9 cellular contexts compared by ENCODE assay signal in the genomic region with DNA sequence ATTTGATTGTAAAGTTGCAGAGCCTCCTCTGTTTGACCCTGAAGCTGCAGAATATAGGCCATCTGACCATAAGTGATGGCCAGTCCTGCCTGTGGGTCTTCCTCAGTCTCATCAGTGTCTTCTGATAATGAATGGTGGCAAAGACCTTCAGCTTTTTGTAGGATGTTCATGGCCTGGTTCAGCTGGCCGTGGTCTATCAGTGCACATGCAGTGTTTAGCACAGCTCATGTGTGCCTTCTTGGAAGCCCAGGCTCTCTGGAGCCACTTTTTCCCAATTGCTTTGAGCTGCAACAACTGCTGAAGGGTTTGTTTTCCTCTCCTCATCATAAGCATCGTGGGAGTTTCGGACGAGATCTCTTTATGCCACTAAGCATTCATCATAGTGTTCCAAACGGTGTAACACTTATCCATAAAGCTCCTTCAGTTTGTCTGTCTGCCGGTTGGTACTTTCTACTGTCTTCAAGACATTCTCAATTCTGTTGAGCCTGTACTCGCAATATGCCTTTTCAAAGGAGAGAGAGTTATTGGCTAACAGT.
DNase-seq lines count a peak whose midpoint lies in the region; ATAC-seq, FAIRE-seq and TF ChIP-seq lines count a peak whose summit lies in the region.
"Had no signal": no experiment of that assay in that cellular context is flagged by ENCODE, and none has a peak within 500 bp of the region (broad histone marks: within the 10 kb centered on the region; RNA-seq: fewer than 3 reads in every experiment).

No MANE protein-coding gene starts in this region.

- no peak for DNase-seq in CD4-positive, alpha-beta memory T cell
- no peak for DNase-seq in PC-3
- peak; percentile 21 for DNase-seq in HepG2 (ENCODE audit: low spot score)
- DNase-seq in posterior cingulate gyrus, result no peak
- DNase-seq in CD14-positive monocyte (ENCODE audit: low spot score), result no peak
- DNase-seq in superior temporal gyrus (ENCODE audit: extremely low spot score), result no peak
- DNase-seq: uterus had no signal

- H2AFZ ChIP-seq in PC-3 (ENCODE audit: low read length) (no peak overlapping the region), HepG2 (ENCODE audit: low read length) (no peak overlapping the region)

- H3K4me2 ChIP-seq in PC-3 (ENCODE audit: low read length), result peak overlapping the region; percentile 28
- H3K4me2 ChIP-seq in HepG2 (ENCODE audit: low read depth, low read length), result peak overlapping the region; percentile 62

- H3K9me2 ChIP-seq in PC-3 (replicated peaks; ENCODE audit: low read length), result no peaks in the 10 kb centered on the region

- peaks cover 24 to 33% (median 27%) of the 10 kb centered on the region in 4 donors for H3K4me1 Mint-ChIP-seq in CD4-positive, alpha-beta memory T cell
- peaks cover 13% of the 10 kb centered on the region for H3K4me1 Mint-ChIP-seq in CD14-positive monocyte

- H3K27ac ChIP-seq in CD4-positive, alpha-beta memory T cell (ENCODE audit: low read depth, low read length), result no peak overlapping the region
- peak overlapping the region; percentile 9; the same call in 1 of the 2 replicates for H3K27ac ChIP-seq in PC-3 (ENCODE audit: low read length)
- H3K27ac ChIP-seq in HepG2 (ENCODE audit: extremely low read length, insufficient read depth, low read length), result peak overlapping the region; percentile 41
- H3K27ac ChIP-seq: uterus had no signal

- in situ Hi-C loops in HepG2 (cut with HindIII; ENCODE audit: extremely low pct_ligation_motif_present, low pct_unique_long_range_greater_than_20kb), result no loop called here

- peaks cover 27% of the 10 kb centered on the region for H3K4me1 ChIP-seq in CD4-positive, alpha-beta memory T cell (ENCODE audit: insufficient read depth, low read length)
- H3K4me1 ChIP-seq in PC-3 (ENCODE audit: insufficient read depth, low read length), result peaks cover 26% of the 10 kb centered on the region
- H3K4me1 ChIP-seq in HepG2 (ENCODE audit: insufficient read depth, low read length), result peaks cover 42% of the 10 kb centered on the region
- H3K4me1 ChIP-seq: uterus had no signal

- H4K20me1 ChIP-seq in PC-3 (ENCODE audit: low read length), result no peaks in the 10 kb centered on the region
- H4K20me1 ChIP-seq in HepG2 (ENCODE audit: insufficient read depth, low read length), result peaks cover 5% of the 10 kb centered on the region; the same call in 1 of the 2 replicates

- TF ChIP-seq CTCF in PC-3 (conservative IDR thresholded peaks at IDR 0.05; ENCODE audit: low read depth, low read length) (no peak), HepG2 (CRISPR knock-in tag; IDR thresholded peaks at IDR 0.05) (no peak), CD14-positive monocyte (IDR thresholded peaks at IDR 0.05) (no peak)

- peak overlapping the region in 5 of 8 donors; percentile 0 to 63 (median 40) for H3K4me3 Mint-ChIP-seq in CD4-positive, alpha-beta memory T cell
- no peak overlapping the region for H3K4me3 Mint-ChIP-seq in CD14-positive monocyte

- H3K4me3 ChIP-seq in CD4-positive, alpha-beta memory T cell (ENCODE audit: low read length in 2 of 2), result no peak overlapping the region
- H3K4me3 ChIP-seq in PC-3 (ENCODE audit: low read length) (no peak overlapping the region; the same call in 1 of the 2 replicates), HepG2 (replicated peaks in 1 of 3; ENCODE audit: insufficient read depth in 1 of 3, low read depth in 2 of 3, low read length in 3 of 3) (peak overlapping the region in 1 of 3 experiments; percentile 12; a peak in 1 of 6 replicates)
- H3K4me3 ChIP-seq: uterus had no signal

- TF ChIP-seq POLR2A in HepG2 (IDR thresholded peaks at IDR 0.05; ENCODE audit: insufficient read depth in 1 of 2, low read depth in 2 of 2, low read length in 2 of 2), result no peak

- POLR2A ChIA-PET in CD4-positive, alpha-beta memory T cell (lab: Charles Lee; ENCODE audit: partially characterized antibody), result interaction anchor here (0.6 to 1.5 kb wide), 5 partner anchors 9 to 121 kb away, joined by 3 to 5 read pairs (median 3); no protein-coding TSS in a partner anchor
- POLR2A ChIA-PET in PC-3 (lab: Charles Lee; ENCODE audit: unreplicated experiment), result no interaction called here
- POLR2A ChIA-PET in HepG2 (lab: Yijun Ruan, JAX), result interaction anchor here (1.2 to 1.8 kb wide), 4 partner anchors 9 to 86 kb away, joined by 3 to 6 read pairs (median 4); no protein-coding TSS in a partner anchor

- H3K36me3 Mint-ChIP-seq in CD4-positive, alpha-beta memory T cell, result peaks cover 8 to 13% of the 10 kb centered on the region in 2 donors
- H3K36me3 Mint-ChIP-seq in CD14-positive monocyte, result peaks cover 0 to 5% of the 10 kb centered on the region in 2 donors

- H3K79me2 ChIP-seq in PC-3 (ENCODE audit: low read length), result peaks cover 51% of the 10 kb centered on the region
- H3K79me2 ChIP-seq in HepG2 (ENCODE audit: insufficient read depth, low read length), result peaks cover 51% of the 10 kb centered on the region

- H3K9me3 ChIP-seq in CD4-positive, alpha-beta memory T cell (ENCODE audit: control insufficient read depth in 1 of 2, low read length in 2 of 2), result no peaks in the 10 kb centered on the region
- H3K9me3 ChIP-seq in PC-3 (ENCODE audit: low read length), result no peaks in the 10 kb centered on the region
- no peaks in the 10 kb centered on the region for H3K9me3 ChIP-seq in HepG2 (ENCODE audit: low read length)
- H3K9me3 ChIP-seq: uterus had no signal

- no TSS peak for BruUV-seq in PC-3 (replicated peaks; lab: Mats Ljungman, UMichigan)
- no TSS peak for BruUV-seq in HepG2 (replicated peaks; lab: Mats Ljungman, UMichigan)

- no peak overlapping the region for H3K9ac ChIP-seq in PC-3 (ENCODE audit: low read length)
- H3K9ac ChIP-seq in HepG2 (ENCODE audit: insufficient read depth, low read depth, low read length), result no peak overlapping the region; the same call in 1 of the 2 replicates

- TF ChIP-seq RAD21 in HepG2 (CRISPR knock-in tag; IDR thresholded peaks at IDR 0.05), result no peak

- no peaks in the 10 kb centered on the region for H3K36me3 ChIP-seq in CD4-positive, alpha-beta memory T cell (ENCODE audit: insufficient read depth, low read length)
- H3K36me3 ChIP-seq in PC-3 (ENCODE audit: low read depth, low read length) (no peaks in the 10 kb centered on the region), HepG2 (replicated peaks in 1 of 2; ENCODE audit: control insufficient read depth in 1 of 2, insufficient read depth in 2 of 2, low read length in 2 of 2) (peaks cover 0 to 12% of the 10 kb centered on the region in 2 experiments; a peak in 4 of 5 replicates)
- H3K36me3 ChIP-seq: uterus had no signal

- ATAC-seq in GM19455 (IDR thresholded peaks at IDR 0.05; ENCODE audit: unreplicated experiment) (peak; percentile 7), PC-3 (peak; percentile 12; the same call in 1 of the 2 replicates), HepG2 (peak; percentile 72), GM21447 (IDR thresholded peaks at IDR 0.05; ENCODE audit: unreplicated experiment) (no peak)

- peaks cover 5% of the 10 kb centered on the region for H3F3A ChIP-seq in PC-3 (ENCODE audit: low read length, unreplicated experiment)

- intact Hi-C loops in CD4-positive, alpha-beta memory T cell (cut with micrococcal nuclease), result no loop called here
- intact Hi-C loops in PC-3 (cut with micrococcal nuclease) (loop anchor here (5.0 kb wide), 1 partner anchor 175 kb away; no protein-coding TSS in a partner anchor), HepG2 (cut with micrococcal nuclease; ENCODE audit: unreplicated experiment) (loop anchor here (5.0 kb wide), 1 partner anchor 155 kb away; no protein-coding TSS in a partner anchor), posterior cingulate gyrus (cut with DNase I) (no loop called here), CD14-positive monocyte (cut with micrococcal nuclease) (no loop called here)

- no peaks in the 10 kb centered on the region for H3K9me3 Mint-ChIP-seq in CD4-positive, alpha-beta memory T cell
- H3K9me3 Mint-ChIP-seq in CD14-positive monocyte, result peaks cover 0 to 1% (median 0%) of the 10 kb centered on the region in 7 donors

- H3K27me3 ChIP-seq in CD4-positive, alpha-beta memory T cell (ENCODE audit: insufficient read depth, low read length), result no peaks in the 10 kb centered on the region
- no peaks in the 10 kb centered on the region for H3K27me3 ChIP-seq in PC-3 (ENCODE audit: low read length)
- H3K27me3 ChIP-seq in HepG2 (ENCODE audit: control insufficient read depth in 1 of 2, insufficient read depth in 2 of 2, low read length in 2 of 2), result no peaks in the 10 kb centered on the region
- H3K27me3 ChIP-seq: uterus had no signal

- 34% methylated on average over 7 of the region's 7 CpGs for WGBS in HepG2 (ENCODE audit: low lambda C conversion rate)

- no peak for TF ChIP-seq EP300 in HepG2 (IDR thresholded peaks at IDR 0.05; ENCODE audit: low read depth in 2 of 2, low read length in 2 of 2)
- TF ChIP-seq EP300 in HepG2 (CRISPR knock-in tag; IDR thresholded peaks at IDR 0.05; ENCODE audit: borderline replicate concordance), result no peak

- CTCF ChIA-PET in CD4-positive, alpha-beta memory T cell (lab: Charles Lee; ENCODE audit: partially characterized antibody), result interaction anchor here (1.3 to 2.2 kb wide), 2 partner anchors 18 to 22 kb away, joined by 3 to 12 read pairs; no protein-coding TSS in a partner anchor
- CTCF ChIA-PET in PC-3 (lab: Charles Lee) (no interaction called here), HepG2 (lab: Yijun Ruan, JAX; ENCODE audit: low intra/inter-chr PET ratio, low total read pairs) (no interaction called here)

- no peak for FAIRE-seq in HepG2 (lab: Jason Lieb, UNC)

- H3K27ac Mint-ChIP-seq in CD4-positive, alpha-beta memory T cell, result peak overlapping the region; percentile 9 to 74 (median 33)
- H3K27ac Mint-ChIP-seq in CD14-positive monocyte, result peak overlapping the region in 1 of 7 donors; percentile 57

- no peaks in the 10 kb centered on the region for H3K27me3 Mint-ChIP-seq in CD4-positive, alpha-beta memory T cell
- peaks cover 0 to 2% (median 0%) of the 10 kb centered on the region in 3 donors for H3K27me3 Mint-ChIP-seq in CD14-positive monocyte (ENCODE audit: low read depth in 3 of 3)

TF ChIP-seq in HepG2, 621 proteins besides CTCF, POLR2A, EP300 and RAD21 (continues in another document):
- TF ChIP-seq ZNF512 (CRISPR knock-in tag; IDR thresholded peaks at IDR 0.05) (0 out of 2 replicates have a peak, but pooled peaks have one; percentile 6), ZNF75D (CRISPR knock-in tag; IDR thresholded peaks at IDR 0.05; ENCODE audit: borderline replicate concordance) (no peak), BRCA1 (CRISPR knock-in tag; IDR thresholded peaks at IDR 0.05) (no peak), ZSCAN22 (CRISPR knock-in tag; IDR thresholded peaks at IDR 0.05) (0 out of 2 replicates have a peak, but pooled peaks have one; percentile 36)

Comparison
In these comparisons a context has a peak if more than half of its experiments do, and no peak if none do; other contexts are left out.
1. H3K4me3 Mint-ChIP-seq: peak in CD4-positive, alpha-beta memory T cell (5 of 8); none in CD14-positive monocyte (0 of 2).
2. intact Hi-C loops: an anchor here in PC-3 (5.0 kb wide) and HepG2 (5.0 kb wide); none called in CD4-positive, alpha-beta memory T cell, posterior cingulate gyrus and CD14-positive monocyte.